In genomic region chr12:130498589-130499385, GRCh38 we compare ENCODE assay signal across 21 cellular contexts.
"Had no signal": no experiment of that assay in that cellular context is flagged by ENCODE, and none has a peak within 500 bp of the region (broad histone marks: within the 10 kb centered on the region; RNA-seq: fewer than 3 reads in every experiment).

No MANE protein-coding gene starts in this region.

- H3K4me3 ChIP-seq: adrenal gland, ascending aorta, left ventricle myocardium inferior, testis, vagina had no signal

- H3K27ac ChIP-seq: adrenal gland, ascending aorta, brain microvascular endothelial cell, foreskin keratinocyte, left ventricle myocardium inferior, testis, vagina had no signal

- H3K36me3 ChIP-seq: adrenal gland, ascending aorta, brain microvascular endothelial cell, left ventricle myocardium inferior, vagina had no signal

- H3K4me1 ChIP-seq: adrenal gland, ascending aorta, foreskin keratinocyte, left ventricle myocardium inferior, testis, vagina had no signal

- H3K9me3 ChIP-seq: adrenal gland, ascending aorta, left ventricle myocardium inferior, testis, vagina had no signal

- DNase-seq: activated B cell treated with CpG ODN at 0.5 μM for 24 hours; activated CD4-positive, alpha-beta T cell treated with anti-CD3 and anti-CD28 coated beads for 36 hours; activated CD4-positive, alpha-beta T cell treated with anti-CD3 and anti-CD28 coated beads, Interleukin-2, amount 50 U/mL, for 4 hours; activated CD8-positive, alpha-beta memory T cell treated with anti-CD3 and anti-CD28 coated beads for 24 hours; activated CD8-positive, alpha-beta memory T cell treated with anti-CD3 and anti-CD28 coated beads, Interleukin-2, amount 50 U/mL, for 4 hours; activated T-cell treated with anti-CD3 and anti-CD28 coated beads, Interleukin-2, amount 50 U/mL, for 24 hours; adrenal gland; brain microvascular endothelial cell; caudate nucleus; effector memory CD4-positive, alpha-beta T cell; foreskin keratinocyte; glutamatergic neuron; hippocampal formation; left ventricle myocardium inferior; naive thymus-derived CD4-positive, alpha-beta T cell; retina; stimulated activated CD4-positive, alpha-beta T cell treated with anti-CD3 and anti-CD28 coated beads, Interleukin-4, amount 100 ng/mL, for 1 hour; stimulated activated naive CD4-positive, alpha-beta T cell; testis had no signal

- H3K27me3 ChIP-seq: adrenal gland, ascending aorta, brain microvascular endothelial cell, foreskin keratinocyte, testis, vagina had no signal
